14 cellular contexts compared by ENCODE assay signal in the genomic region with DNA sequence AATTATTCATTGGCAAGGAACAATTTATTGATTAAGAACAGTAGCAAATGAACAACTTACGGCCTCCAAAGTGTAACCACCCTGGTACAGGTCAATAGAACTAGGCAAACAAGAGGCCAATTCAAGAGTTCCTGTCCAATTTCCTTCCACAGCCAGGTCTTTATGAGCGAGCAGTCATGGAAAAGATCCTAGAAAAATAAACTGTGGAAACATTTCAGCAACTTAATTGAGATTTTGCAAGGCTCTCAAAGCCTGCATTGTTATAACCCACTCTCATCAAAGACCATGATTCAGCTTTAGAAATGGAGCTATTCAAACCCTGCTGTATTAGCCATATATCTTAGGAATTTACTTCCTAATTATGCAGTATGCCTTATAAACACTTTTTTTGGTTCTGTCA. TPM values are rescaled to one million over a fixed set of nuclear protein-coding genes. Genes with fewer than 3 reads are reported as not detected.
A peak's percentile ranks its signal among the peaks of the same experiment; 100 is the strongest.
DNase-seq lines count a peak whose midpoint lies in the region; ATAC-seq and TF ChIP-seq lines count a peak whose summit lies in the region.
"Had no signal": no experiment of that assay in that cellular context is flagged by ENCODE, and none has a peak within 500 bp of the region (broad histone marks: within the 10 kb centered on the region; RNA-seq: fewer than 3 reads in every experiment).

No MANE protein-coding gene starts in this region.

- peak; percentile 74 for DNase-seq in H4 (ENCODE audit: low spot score)
- peak; percentile 87 for DNase-seq in astrocyte of the spinal cord (ENCODE audit: low read depth, low spot score)
- DNase-seq in heart right ventricle = no peak
- DNase-seq in pons (ENCODE audit: low spot score) = peak; percentile 93
- DNase-seq in DMS114 treated with DMSO at 0.1 percent for 48 hours (lab: John Stamatoyannopoulos, UW; ENCODE audit: unreplicated experiment) = no peak
- DNase-seq in Peyer's patch = no peak
- DNase-seq in activated CD8-positive, alpha-beta memory T cell treated with anti-CD3 and anti-CD28 coated beads, Interleukin-2, amount 50 U/mL, for 48 hours = no peak
- DNase-seq: activated CD4-positive, alpha-beta T cell treated with anti-CD3 and anti-CD28 coated beads for 36 hours; activated T-cell treated with anti-CD3 and anti-CD28 coated beads, Interleukin-2, amount 50 U/mL, for 48 hours; DMS153; NCI-H1048; T-helper 1 cell had no signal

- H3K36me3 ChIP-seq in heart right ventricle = no peaks in the 10 kb centered on the region
- H3K36me3 ChIP-seq in Peyer's patch = no peaks in the 10 kb centered on the region
- H3K36me3 ChIP-seq: neutrophil had no signal

- H3K27ac ChIP-seq in heart right ventricle (peak overlapping the region in 3 of 10 donors; percentile 32 to 37 (median 32)), Peyer's patch (no peak overlapping the region)
- H3K27ac ChIP-seq: neutrophil had no signal

- no peaks in the 10 kb centered on the region for H3K9me3 ChIP-seq in heart right ventricle
- no peaks in the 10 kb centered on the region for H3K9me3 ChIP-seq in Peyer's patch
- H3K9me3 ChIP-seq: neutrophil had no signal

- H3K4me1 ChIP-seq in heart right ventricle (peaks cover 0 to 11% (median 0%) of the 10 kb centered on the region in 9 donors), Peyer's patch (no peaks in the 10 kb centered on the region)

- intact Hi-C loops in heart right ventricle (cut with DNase I) = loop anchor here in 1 of 10 donors (5.0 kb wide), 1 partner anchor 338 kb away; no protein-coding TSS in a partner anchor

- TF ChIP-seq CTCF in astrocyte of the spinal cord (IDR thresholded peaks at IDR 0.05; ENCODE audit: low read depth, low read length) = no peak
- TF ChIP-seq CTCF in heart right ventricle (IDR thresholded peaks at IDR 0.05) = no peak
- no peak for TF ChIP-seq CTCF in Peyer's patch (IDR thresholded peaks at IDR 0.05)

- WGBS in heart right ventricle, 2 donors = 53 to 64% methylated on average over 2 of the region's 2 CpGs

- ATAC-seq in heart right ventricle = peak; percentile 55 to 82 (median 74)
- no peak for ATAC-seq in HG03432 (IDR thresholded peaks at IDR 0.05; ENCODE audit: unreplicated experiment)
- ATAC-seq: activated CD4-positive, alpha-beta T cell treated with anti-CD3 and anti-CD28 coated beads for 36 hours had no signal

- H3K4me3 ChIP-seq in astrocyte of the spinal cord (ENCODE audit: low read depth, low read length) (no peak overlapping the region), heart right ventricle (no peak overlapping the region), Peyer's patch (no peak overlapping the region)

- no peak for TF ChIP-seq POLR2A in Peyer's patch (IDR thresholded peaks at IDR 0.05)

- in situ Hi-C loops in astrocyte of the spinal cord (cut with HindIII; ENCODE audit: low sequenced_read_pairs) = no loop called here

- H3K27me3 ChIP-seq in heart right ventricle (no peaks in the 10 kb centered on the region), Peyer's patch (no peaks in the 10 kb centered on the region)
- H3K27me3 ChIP-seq: neutrophil had no signal

RNA-seq across cellular contexts. Expression of a gene that starts 43.6 kb away (rescaled TPM):
- total RNA-seq in H4 (2014; rRNA removed; shearing (Covaris generic)) = 9.1 and 11.3 TPM in 2 replicates
- total RNA-seq in heart right ventricle = 1 to 10 TPM; 1.1 to 3.2 (median 1.7) TPM
- polyA plus RNA-seq in heart right ventricle = under 1 TPM; 0.44 to 0.54 TPM
- 10 to 100 TPM in 1 of 4 donors, 1 to 10 TPM in 3; 2.2 to 19.0 (median 2.5) TPM for total RNA-seq in Peyer's patch

Comparison
In these comparisons a context has a peak if more than half of its experiments do, and no peak if none do; other contexts are left out.
1. DNase-seq: peak in H4 (single experiment), astrocyte of the spinal cord (single experiment) and pons (single experiment); none in heart right ventricle (0 of 2), DMS114 treated with DMSO at 0.1 percent for 48 hours (single experiment), Peyer's patch (0 of 3) and activated CD8-positive, alpha-beta memory T cell treated with anti-CD3 and anti-CD28 coated beads, Interleukin-2, amount 50 U/mL, for 48 hours (single experiment).